In the genomic region with DNA sequence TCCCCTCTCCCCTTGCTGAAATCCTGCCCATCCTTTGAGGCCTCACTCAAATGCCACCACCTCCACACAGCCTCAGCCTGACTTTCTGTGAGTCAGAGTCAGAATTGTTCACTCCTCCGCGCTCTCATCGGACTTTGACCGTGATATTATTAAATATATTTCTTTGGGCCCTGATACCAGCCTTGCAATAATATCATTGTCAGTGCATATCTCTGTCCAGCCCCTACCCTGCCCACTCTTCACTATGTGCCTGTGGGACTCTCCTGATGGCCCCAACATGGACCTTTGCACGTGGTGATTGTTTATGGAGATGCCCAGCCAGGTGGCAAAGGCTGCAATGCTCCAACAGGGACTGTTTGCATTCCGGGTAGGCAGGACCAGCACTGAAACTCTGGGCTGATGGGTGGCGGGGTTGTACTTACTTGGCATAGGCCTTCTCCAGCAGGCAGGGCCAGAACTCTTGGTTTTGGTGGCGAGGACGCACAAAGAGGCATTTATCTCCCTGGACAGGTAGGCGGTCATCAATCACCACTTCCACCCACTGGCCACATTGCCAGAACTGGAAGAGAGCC, we compare ENCODE assay signal across 24 cellular contexts. TPM values are rescaled to one million over a fixed set of nuclear protein-coding genes. Genes with fewer than 3 reads are reported as not detected.
"Had no signal": no experiment of that assay in that cellular context is flagged by ENCODE, and none has a peak within 500 bp of the region (broad histone marks: within the 10 kb centered on the region; RNA-seq: fewer than 3 reads in every experiment).

No MANE protein-coding gene starts in this region.

- H3K27me3 ChIP-seq: ascending aorta, left lung, pancreas, thyroid gland, uterus had no signal

- H3K4me3 ChIP-seq: ascending aorta, left lung, pancreas, thyroid gland, uterus had no signal

- H3K9ac ChIP-seq: SK-N-SH had no signal

- ATAC-seq: activated T-cell treated with anti-CD3 and anti-CD28 coated beads, Interleukin-2, amount 50 U/mL, for 72 hours; foreskin keratinocyte; left lung; naive thymus-derived CD8-positive, alpha-beta T cell; pancreas; T-cell; WTC11 had no signal

- H3K4me1 ChIP-seq: ascending aorta, foreskin keratinocyte, left lung, pancreas, thyroid gland, uterus had no signal

- H3K27ac ChIP-seq: ascending aorta, epithelial cell of prostate, foreskin keratinocyte, left lung, pancreas, thyroid gland, uterus had no signal

- H3K36me3 ChIP-seq: ascending aorta, left lung, pancreas, thyroid gland, uterus had no signal

- DNase-seq: activated CD4-positive, alpha-beta memory T cell treated with anti-CD3 and anti-CD28 coated beads, Interleukin-2, amount 10 ng/mL, durations not matched to agents 7 days and 5 days; activated CD4-positive, alpha-beta T cell treated with anti-CD3 and anti-CD28 coated beads for 48 hours; activated effector memory CD4-positive, alpha-beta T cell treated with anti-CD3 and anti-CD28 coated beads, Interleukin-2, amount 50 U/mL, for 16 hours; activated naive CD4-positive, alpha-beta T cell treated with anti-CD3 and anti-CD28 coated beads, Interleukin-2, amount 50 U/mL, for 16 hours; activated T-cell treated with anti-CD3 and anti-CD28 coated beads, Interleukin-2, amount 50 U/mL, for 72 hours; dermis blood vessel endothelial cell; foreskin keratinocyte; glutamatergic neuron; hypothalamus; kidney; left lung; mammary epithelial cell; naive thymus-derived CD8-positive, alpha-beta T cell; pancreas; SK-N-SH; stimulated activated naive CD4-positive, alpha-beta T cell; T-cell; thyroid gland; uterus had no signal

- H3K9me3 ChIP-seq: ascending aorta, left lung, pancreas, SK-N-SH, thyroid gland, uterus had no signal

RNA-seq across cellular contexts. Expression of a gene that starts 37.3 kb away (rescaled TPM):
- total RNA-seq: activated CD4-positive, alpha-beta memory T cell treated with anti-CD3 and anti-CD28 coated beads, Interleukin-2, amount 10 ng/mL, durations not matched to agents 7 days and 5 days; activated T-cell treated with anti-CD3 and anti-CD28 coated beads, Interleukin-2, amount 50 U/mL, for 72 hours; ascending aorta; dermis blood vessel endothelial cell; fibroblast of lung; foreskin keratinocyte; naive thymus-derived CD8-positive, alpha-beta T cell; subcutaneous adipose tissue had no signal
